In genomic region chr18:33716061-33716683, GRCh38 we compare ENCODE assay signal across 17 cellular contexts.
A peak's percentile ranks its signal among the peaks of the same experiment; 100 is the strongest.
DNase-seq lines count a peak whose midpoint lies in the region; ATAC-seq and TF ChIP-seq lines count a peak whose summit lies in the region.
"Had no signal": no experiment of that assay in that cellular context is flagged by ENCODE, and none has a peak within 500 bp of the region (broad histone marks: within the 10 kb centered on the region; RNA-seq: fewer than 3 reads in every experiment).

No MANE protein-coding gene starts in this region.

- H3K27ac Mint-ChIP-seq in brain (peak overlapping the region; percentile 29 to 85 (median 34)), HFFc6 (no peak overlapping the region)
- no peak overlapping the region for H3K27ac Mint-ChIP-seq in stimulated activated effector memory CD8-positive, alpha-beta T cell treated with anti-CD3 and anti-CD28 coated beads, Interleukin-12 subunit alpha, Interleukin-12 subunit beta, amount 100 ng/mL, for 72 hours
- H3K27ac Mint-ChIP-seq: activated CD4-positive, alpha-beta memory T cell treated with anti-CD3 and anti-CD28 coated beads, Interleukin-2, amount 10 ng/mL, durations not matched to agents 7 days and 5 days; CD4-positive, CD25-positive, alpha-beta regulatory T cell had no signal

- H3K9me3 Mint-ChIP-seq in brain (peaks cover 0 to 4% (median 0%) of the 10 kb centered on the region in 5 experiments), HFFc6 (peaks cover 45% of the 10 kb centered on the region)
- peaks cover 19% of the 10 kb centered on the region for H3K9me3 Mint-ChIP-seq in stimulated activated effector memory CD8-positive, alpha-beta T cell treated with anti-CD3 and anti-CD28 coated beads, Interleukin-12 subunit alpha, Interleukin-12 subunit beta, amount 100 ng/mL, for 72 hours

- H3K36me3 Mint-ChIP-seq in brain (peaks cover 42% of the 10 kb centered on the region), HFFc6 (ENCODE audit: low read depth) (peaks cover 9% of the 10 kb centered on the region; the same call in 1 of the 2 replicates)
- no peaks in the 10 kb centered on the region for H3K36me3 Mint-ChIP-seq in stimulated activated effector memory CD8-positive, alpha-beta T cell treated with anti-CD3 and anti-CD28 coated beads, Interleukin-12 subunit alpha, Interleukin-12 subunit beta, amount 100 ng/mL, for 72 hours
- H3K36me3 Mint-ChIP-seq: CD4-positive, CD25-positive, alpha-beta regulatory T cell had no signal

- H3K4me3 Mint-ChIP-seq in brain (peak overlapping the region in 1 of 5 experiments; percentile 23), HFFc6 (no peak overlapping the region)
- no peak overlapping the region for H3K4me3 Mint-ChIP-seq in stimulated activated effector memory CD8-positive, alpha-beta T cell treated with anti-CD3 and anti-CD28 coated beads, Interleukin-12 subunit alpha, Interleukin-12 subunit beta, amount 100 ng/mL, for 72 hours
- H3K4me3 Mint-ChIP-seq: activated CD4-positive, alpha-beta memory T cell treated with anti-CD3 and anti-CD28 coated beads, Interleukin-2, amount 10 ng/mL, durations not matched to agents 7 days and 5 days; CD4-positive, CD25-positive, alpha-beta regulatory T cell had no signal

- ATAC-seq in GM18520 (IDR thresholded peaks at IDR 0.05; ENCODE audit: unreplicated experiment) (peak; percentile 41), GM21360 (IDR thresholded peaks at IDR 0.05; ENCODE audit: unreplicated experiment) (peak; percentile 52), HG03520 (IDR thresholded peaks at IDR 0.05; ENCODE audit: unreplicated experiment) (peak; percentile 58)
- no peak for ATAC-seq in stimulated activated effector memory CD8-positive, alpha-beta T cell treated with anti-CD3 and anti-CD28 coated beads, Interleukin-12 subunit alpha, Interleukin-12 subunit beta, amount 100 ng/mL, for 72 hours
- ATAC-seq: activated CD4-positive, CD25-positive, alpha-beta regulatory T cell treated with anti-CD3 and anti-CD28 coated beads, Interleukin-2, amount 50 U/mL, for 24 hours; psoas muscle had no signal

- no peaks in the 10 kb centered on the region for H3K27me3 Mint-ChIP-seq in brain
- H3K27me3 Mint-ChIP-seq in HFFc6 (ENCODE audit: insufficient read depth): no peaks in the 10 kb centered on the region
- H3K27me3 Mint-ChIP-seq: activated CD4-positive, alpha-beta memory T cell treated with anti-CD3 and anti-CD28 coated beads, Interleukin-2, amount 10 ng/mL, durations not matched to agents 7 days and 5 days; CD4-positive, CD25-positive, alpha-beta regulatory T cell had no signal

- TF ChIP-seq CTCF in brain (conservative IDR thresholded peaks at IDR 0.05) (no peak), HFFc6 (IDR thresholded peaks at IDR 0.05) (no peak)

- no peak for DNase-seq in stimulated activated effector memory CD8-positive, alpha-beta T cell treated with anti-CD3 and anti-CD28 coated beads, Interleukin-12 subunit alpha, Interleukin-12 subunit beta, amount 100 ng/mL, for 72 hours (ENCODE audit: low spot score in 2 of 2)
- DNase-seq in HFFc6 (no peak), RPMI8226 (no peak)
- DNase-seq: activated CD4-positive, alpha-beta memory T cell treated with anti-CD3 and anti-CD28 coated beads, Interleukin-2, amount 10 ng/mL, durations not matched to agents 7 days and 5 days; activated gamma-delta T cell treated with Interleukin-2 at 50 U/mL for 16 hours; CD4-positive, CD25-positive, alpha-beta regulatory T cell; colonic mucosa; DMS153; NCI-H1417; NCI-H510A; psoas muscle; stimulated activated naive CD4-positive, alpha-beta T cell had no signal

- H3K4me1 Mint-ChIP-seq in brain (peaks cover 37% of the 10 kb centered on the region), HFFc6 (ENCODE audit: low read depth) (no peaks in the 10 kb centered on the region)
- no peaks in the 10 kb centered on the region for H3K4me1 Mint-ChIP-seq in stimulated activated effector memory CD8-positive, alpha-beta T cell treated with anti-CD3 and anti-CD28 coated beads, Interleukin-12 subunit alpha, Interleukin-12 subunit beta, amount 100 ng/mL, for 72 hours
- H3K4me1 Mint-ChIP-seq: activated CD4-positive, alpha-beta memory T cell treated with anti-CD3 and anti-CD28 coated beads, Interleukin-2, amount 10 ng/mL, durations not matched to agents 7 days and 5 days had no signal

Comparison
In these comparisons a context has a peak if more than half of its experiments do, and no peak if none do; other contexts are left out.
1. H3K27ac Mint-ChIP-seq: peak in brain (5 of 5); none in stimulated activated effector memory CD8-positive, alpha-beta T cell treated with anti-CD3 and anti-CD28 coated beads, Interleukin-12 subunit alpha, Interleukin-12 subunit beta, amount 100 ng/mL, for 72 hours (single experiment) and HFFc6 (single experiment).